ENCODE assay signal across 1 cellular context in genomic region chr5:33764786-33765185, GRCh38.
TF ChIP-seq lines count a peak whose summit lies in the region.

No MANE protein-coding gene starts in this region.

TF ChIP-seq in WTC11, 78 proteins besides CTCF, POLR2A, EP300 and RAD21:
- TF ChIP-seq PRDM15 (CRISPR knock-in tag; IDR thresholded peaks at IDR 0.05) (no peak), ZNF317 (CRISPR knock-in tag; IDR thresholded peaks at IDR 0.05; ENCODE audit: borderline replicate concordance, low read depth) (no peak), AFF4 (CRISPR knock-in tag; IDR thresholded peaks at IDR 0.05; ENCODE audit: borderline replicate concordance) (no peak), CBFB (CRISPR knock-in tag; IDR thresholded peaks at IDR 0.05; ENCODE audit: low read depth) (no peak), ZNF423 (CRISPR knock-in tag; IDR thresholded peaks at IDR 0.05) (no peak), MYBL2 (CRISPR knock-in tag; IDR thresholded peaks at IDR 0.05) (no peak), GTF2I (CRISPR knock-in tag; conservative IDR thresholded peaks at IDR 0.05) (no peak), E2F1 (CRISPR knock-in tag; IDR thresholded peaks at IDR 0.05) (no peak), ZMAT4 (CRISPR knock-in tag; IDR thresholded peaks at IDR 0.05) (no peak), IRF2 (CRISPR knock-in tag; IDR thresholded peaks at IDR 0.05; ENCODE audit: borderline replicate concordance, low read depth) (no peak), E2F5 (CRISPR knock-in tag; IDR thresholded peaks at IDR 0.05) (no peak), SMAD4 (CRISPR knock-in tag; IDR thresholded peaks at IDR 0.05) (no peak), RELA (CRISPR knock-in tag; IDR thresholded peaks at IDR 0.05; ENCODE audit: borderline replicate concordance) (no peak), EMX1 (CRISPR knock-in tag; IDR thresholded peaks at IDR 0.05) (no peak), FOXK1 (CRISPR knock-in tag; IDR thresholded peaks at IDR 0.05) (no peak), TP53 (CRISPR knock-in tag; IDR thresholded peaks at IDR 0.05) (no peak)
